In genomic region chr13:28955264-28955966, GRCh38 we compare ENCODE assay signal across 15 cellular contexts.
"Had no signal": no experiment of that assay in that cellular context is flagged by ENCODE, and none has a peak within 500 bp of the region (broad histone marks: within the 10 kb centered on the region; RNA-seq: fewer than 3 reads in every experiment).

No MANE protein-coding gene starts in this region.

- H3K4me3 ChIP-seq: esophagus squamous epithelium, gastroesophageal sphincter, hepatocyte, psoas muscle had no signal

- H3K27me3 ChIP-seq: esophagus squamous epithelium, gastroesophageal sphincter, hepatocyte had no signal

- H3K79me2 ChIP-seq: hepatocyte had no signal

- H3K9me3 ChIP-seq: esophagus squamous epithelium, gastroesophageal sphincter, psoas muscle had no signal

- H2AFZ ChIP-seq: hepatocyte had no signal

- H3K4me1 ChIP-seq: esophagus squamous epithelium, gastroesophageal sphincter, psoas muscle had no signal

- H3K36me3 ChIP-seq: esophagus squamous epithelium, gastroesophageal sphincter had no signal

- H3K4me2 ChIP-seq: hepatocyte had no signal

- H3K27ac ChIP-seq: esophagus squamous epithelium, gastroesophageal sphincter, hepatocyte, psoas muscle had no signal

- ATAC-seq: gastroesophageal sphincter; naive thymus-derived CD4-positive, alpha-beta T cell; psoas muscle had no signal

- DNase-seq: effector memory CD4-positive, alpha-beta T cell; esophagus squamous epithelium; foreskin fibroblast; glutamatergic neuron; kidney glomerular epithelial cell; mammary epithelial cell; naive thymus-derived CD4-positive, alpha-beta T cell; nephron progenitor cell; psoas muscle; retina; stimulated activated CD4-positive, alpha-beta T cell treated with anti-CD3 and anti-CD28 coated beads, Interleukin-12 subunit alpha, Interleukin-12 subunit beta, amount 100 ng/mL, for 4 hours; stimulated activated naive CD4-positive, alpha-beta T cell treated with Interleukin-2 at 50 U/mL for 16 hours; trophoblast cell had no signal
